38 cellular contexts compared by ENCODE assay signal in the genomic region with DNA sequence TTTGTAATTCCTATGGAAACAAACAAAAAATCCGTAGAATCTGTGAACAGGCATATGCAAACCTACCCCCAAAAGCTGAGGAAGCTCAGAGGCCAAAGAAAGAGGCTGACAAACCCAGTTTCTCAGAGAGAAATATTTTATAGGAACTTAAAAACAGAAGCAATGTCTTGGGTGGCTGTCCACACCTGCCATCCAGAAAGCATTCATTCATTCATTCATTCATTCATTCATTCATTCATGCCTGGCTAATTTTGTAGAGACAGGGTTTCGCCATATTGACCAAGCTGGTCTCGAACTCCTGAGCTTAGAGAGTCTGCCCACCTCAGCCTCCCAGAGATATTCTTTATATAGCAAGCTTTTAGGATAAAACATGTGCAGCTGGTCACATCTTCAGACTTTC.
"Had no signal": no experiment of that assay in that cellular context is flagged by ENCODE, and none has a peak within 500 bp of the region (broad histone marks: within the 10 kb centered on the region; RNA-seq: fewer than 3 reads in every experiment).

No MANE protein-coding gene starts in this region.

- H3K27me3 ChIP-seq: adrenal gland, ascending aorta, body of pancreas, brain microvascular endothelial cell, breast epithelium, cardiac muscle cell had no signal

- H3K27me3 Mint-ChIP-seq: activated naive CD4-positive, alpha-beta T cell treated with anti-CD3 and anti-CD28 coated beads, Interleukin-2, amount 10 ng/mL, durations not matched to agents 7 days and 5 days; activated naive CD4-positive, alpha-beta T cell treated with anti-CD3 and anti-CD28 coated beads, Interleukin-2, amount 50 U/mL, for 24 hours; activated naive CD8-positive, alpha-beta T cell; activated naive CD8-positive, alpha-beta T cell treated with anti-CD3 and anti-CD28 coated beads for 36 hours; activated naive CD8-positive, alpha-beta T cell treated with anti-CD3 and anti-CD28 coated beads, Interleukin-2, amount 10 ng/mL, durations not matched to agents 7 days and 5 days; activated naive CD8-positive, alpha-beta T cell treated with anti-CD3 and anti-CD28 coated beads, Interleukin-2, amount 50 U/mL, for 24 hours; activated T-cell treated with anti-CD3 and anti-CD28 coated beads, Interleukin-2, amount 50 U/mL, for 24 hours; activated T-helper 17 cell treated with anti-CD3 and anti-CD28 coated beads, Interleukin-2, amount 50 U/mL, for 72 hours; brain; central memory CD8-positive, alpha-beta T cell had no signal

- H3K4me3 ChIP-seq: adrenal gland, ascending aorta, body of pancreas, breast epithelium, cardiac muscle cell had no signal

- H3K4me1 Mint-ChIP-seq: activated naive CD4-positive, alpha-beta T cell treated with anti-CD3 and anti-CD28 coated beads, Interleukin-2, amount 10 ng/mL, durations not matched to agents 7 days and 5 days; activated naive CD4-positive, alpha-beta T cell treated with anti-CD3 and anti-CD28 coated beads, Interleukin-2, amount 50 U/mL, for 24 hours; activated naive CD8-positive, alpha-beta T cell treated with anti-CD3 and anti-CD28 coated beads for 36 hours; activated naive CD8-positive, alpha-beta T cell treated with anti-CD3 and anti-CD28 coated beads, Interleukin-2, amount 10 ng/mL, durations not matched to agents 7 days and 5 days; activated naive CD8-positive, alpha-beta T cell treated with anti-CD3 and anti-CD28 coated beads, Interleukin-2, amount 50 U/mL, for 24 hours; activated T-helper 17 cell treated with anti-CD3 and anti-CD28 coated beads, Interleukin-2, amount 50 U/mL, for 72 hours; brain; central memory CD8-positive, alpha-beta T cell had no signal

- ATAC-seq: activated naive CD4-positive, alpha-beta T cell treated with anti-CD3 and anti-CD28 coated beads, Interleukin-2, amount 50 U/mL, for 72 hours; activated naive CD8-positive, alpha-beta T cell treated with anti-CD3 and anti-CD28 coated beads, Interleukin-2, amount 50 U/mL, for 24 hours; activated T-cell treated with anti-CD3 and anti-CD28 coated beads, Interleukin-2, amount 50 U/mL, for 72 hours; activated T-helper 17 cell treated with anti-CD3 and anti-CD28 coated beads, Interleukin-2, amount 50 U/mL, for 72 hours; body of pancreas had no signal

- H3K9me3 Mint-ChIP-seq: activated naive CD4-positive, alpha-beta T cell treated with anti-CD3 and anti-CD28 coated beads for 36 hours; activated naive CD8-positive, alpha-beta T cell treated with anti-CD3 and anti-CD28 coated beads, Interleukin-2, amount 50 U/mL, for 24 hours; activated T-cell treated with anti-CD3 and anti-CD28 coated beads, Interleukin-2, amount 50 U/mL, for 24 hours; central memory CD8-positive, alpha-beta T cell had no signal

- H3K36me3 ChIP-seq: brain microvascular endothelial cell, breast epithelium had no signal

- H3K9me3 ChIP-seq: adrenal gland, ascending aorta, body of pancreas, breast epithelium had no signal

- H3K4me1 ChIP-seq: adrenal gland, ascending aorta, body of pancreas, breast epithelium had no signal

- H3K27ac ChIP-seq: adrenal gland, ascending aorta, body of pancreas, brain microvascular endothelial cell, breast epithelium, cardiac muscle cell had no signal

- DNase-seq: activated effector memory CD4-positive, alpha-beta T cell treated with anti-CD3 and anti-CD28 coated beads, Interleukin-2, amount 50 U/mL, for 16 hours; activated effector memory CD4-positive, alpha-beta T cell treated with Interleukin-2 at 50 U/mL for 16 hours; activated gamma-delta T cell; activated gamma-delta T cell treated with Interleukin-2 at 50 U/mL for 16 hours; activated naive CD4-positive, alpha-beta T cell; activated naive CD4-positive, alpha-beta T cell treated with anti-CD3 and anti-CD28 coated beads for 36 hours; activated naive CD4-positive, alpha-beta T cell treated with anti-CD3 and anti-CD28 coated beads, Interleukin-2, amount 10 ng/mL, durations not matched to agents 7 days and 5 days; activated naive CD4-positive, alpha-beta T cell treated with anti-CD3 and anti-CD28 coated beads, Interleukin-2, amount 50 U/mL, for 16 hours; activated naive CD4-positive, alpha-beta T cell treated with Interleukin-2 at 50 U/mL for 16 hours; activated naive CD8-positive, alpha-beta T cell treated with anti-CD3 and anti-CD28 coated beads for 36 hours; activated naive CD8-positive, alpha-beta T cell treated with anti-CD3 and anti-CD28 coated beads, Interleukin-2, amount 10 ng/mL, durations not matched to agents 7 days and 5 days; activated naive CD8-positive, alpha-beta T cell treated with anti-CD3 and anti-CD28 coated beads, Interleukin-2, amount 50 U/mL, for 24 hours; activated T-cell treated with anti-CD3 and anti-CD28 coated beads, Interleukin-2, amount 50 U/mL, for 1 hour; activated T-cell treated with anti-CD3 and anti-CD28 coated beads, Interleukin-2, amount 50 U/mL, for 24 hours; activated T-cell treated with anti-CD3 and anti-CD28 coated beads, Interleukin-2, amount 50 U/mL, for 48 hours; activated T-cell treated with anti-CD3 and anti-CD28 coated beads, Interleukin-2, amount 50 U/mL, for 72 hours; adrenal gland; amniotic stem cell; amygdala; anterior cingulate cortex; aorta; body of pancreas; brain microvascular endothelial cell; caudate nucleus; central memory CD4-positive, alpha-beta T cell; cerebellar nuclear complex had no signal

- H3K4me3 Mint-ChIP-seq: activated naive CD4-positive, alpha-beta T cell treated with anti-CD3 and anti-CD28 coated beads for 36 hours; activated naive CD4-positive, alpha-beta T cell treated with anti-CD3 and anti-CD28 coated beads, Interleukin-2, amount 10 ng/mL, durations not matched to agents 7 days and 5 days; activated naive CD4-positive, alpha-beta T cell treated with anti-CD3 and anti-CD28 coated beads, Interleukin-2, amount 50 U/mL, for 24 hours; activated naive CD8-positive, alpha-beta T cell; activated naive CD8-positive, alpha-beta T cell treated with anti-CD3 and anti-CD28 coated beads for 36 hours; activated naive CD8-positive, alpha-beta T cell treated with anti-CD3 and anti-CD28 coated beads, Interleukin-2, amount 10 ng/mL, durations not matched to agents 7 days and 5 days; activated naive CD8-positive, alpha-beta T cell treated with anti-CD3 and anti-CD28 coated beads, Interleukin-2, amount 50 U/mL, for 24 hours; activated T-cell treated with anti-CD3 and anti-CD28 coated beads, Interleukin-2, amount 50 U/mL, for 24 hours; activated T-cell treated with anti-CD3 and anti-CD28 coated beads, Interleukin-2, amount 50 U/mL, for 72 hours; activated T-helper 1 cell treated with anti-CD3 and anti-CD28 coated beads, Interleukin-12 subunit alpha, Interleukin-12 subunit beta, Interleukin-2, Interleukin-4 antibody, amounts not matched to agents 30 ng/mL and 10 ng/mL and 1 ng/mL, durations not matched to agents 14 hours and 24 hours and 36 hours; activated T-helper 17 cell treated with anti-CD3 and anti-CD28 coated beads, Interleukin-2, amount 50 U/mL, for 72 hours; brain; central memory CD8-positive, alpha-beta T cell had no signal

- FAIRE-seq: astrocyte, bronchial epithelial cell had no signal
